In the genomic region with DNA sequence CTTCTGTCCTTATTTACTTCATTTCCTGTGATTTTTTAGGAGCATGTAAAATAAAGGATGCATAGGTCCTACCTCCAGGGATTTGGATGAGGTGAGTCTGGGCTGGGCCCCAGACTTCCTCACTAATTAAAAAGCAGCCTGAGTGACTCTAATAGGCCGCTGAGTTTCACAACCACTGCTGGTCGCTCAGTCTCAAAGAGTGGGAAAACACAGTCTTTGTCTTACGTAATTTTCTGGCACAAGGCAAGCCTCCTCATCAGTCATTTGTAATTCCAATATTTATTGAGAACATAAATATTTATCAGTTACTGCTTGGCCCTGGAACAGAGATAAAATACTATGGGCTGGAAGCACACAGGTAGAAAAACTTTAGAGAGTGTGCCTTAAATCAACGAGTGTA, we compare ENCODE assay signal across 22 cellular contexts.
DNase-seq lines count a peak whose midpoint lies in the region; ATAC-seq and TF ChIP-seq lines count a peak whose summit lies in the region.
"Had no signal": no experiment of that assay in that cellular context is flagged by ENCODE, and none has a peak within 500 bp of the region (broad histone marks: within the 10 kb centered on the region; RNA-seq: fewer than 3 reads in every experiment).

No MANE protein-coding gene starts in this region.

- H3K4me1 ChIP-seq in body of pancreas (peaks cover 28% of the 10 kb centered on the region), upper lobe of right lung (no peaks in the 10 kb centered on the region)
- H3K4me1 ChIP-seq: BE2C had no signal

- H3K4me3 Mint-ChIP-seq in activated CD4-positive, alpha-beta memory T cell treated with anti-CD3 and anti-CD28 coated beads for 36 hours: no peak overlapping the region
- H3K4me3 Mint-ChIP-seq: activated CD8-positive, alpha-beta T cell treated with anti-CD3 and anti-CD28 coated beads, Interleukin-2, amount 10 ng/mL, durations not matched to agents 7 days and 5 days; central memory CD8-positive, alpha-beta T cell; neural progenitor cell had no signal

- ATAC-seq in body of pancreas (peak; percentile 82), upper lobe of right lung (peak; percentile 53), GM18519 (IDR thresholded peaks at IDR 0.05; ENCODE audit: low FRiP score, unreplicated experiment) (no peak)
- ATAC-seq: activated CD8-positive, alpha-beta T cell treated with anti-CD3 and anti-CD28 coated beads, Interleukin-2, amount 10 ng/mL, durations not matched to agents 7 days and 5 days; left ventricle myocardium superior; psoas muscle had no signal

- H3K9me3 Mint-ChIP-seq in activated CD4-positive, alpha-beta memory T cell treated with anti-CD3 and anti-CD28 coated beads for 36 hours: peaks cover 3% of the 10 kb centered on the region
- H3K9me3 Mint-ChIP-seq: central memory CD8-positive, alpha-beta T cell had no signal

- no peaks in the 10 kb centered on the region for H3K4me1 Mint-ChIP-seq in activated CD4-positive, alpha-beta memory T cell treated with anti-CD3 and anti-CD28 coated beads for 36 hours (ENCODE audit: low read depth)
- H3K4me1 Mint-ChIP-seq: central memory CD8-positive, alpha-beta T cell had no signal

- DNase-seq in NOMO-1 (lab: John Stamatoyannopoulos, UW; ENCODE audit: unreplicated experiment in 2 of 2) (peak; percentile 19 to 41), NOMO-1 treated with dmso at 0.1 percent for 144 hours (lab: John Stamatoyannopoulos, UW; ENCODE audit: unreplicated experiment) (no peak), body of pancreas (peak; percentile 26 to 72 (median 58)), fibroblast of villous mesenchyme (ENCODE audit: low read depth) (peak; percentile 85), upper lobe of right lung (no peak), head of caudate nucleus (no peak)
- no peak for DNase-seq in activated CD4-positive, alpha-beta memory T cell treated with anti-CD3 and anti-CD28 coated beads for 36 hours
- DNase-seq: activated CD8-positive, alpha-beta T cell treated with anti-CD3 and anti-CD28 coated beads, Interleukin-2, amount 10 ng/mL, durations not matched to agents 7 days and 5 days; activated T-cell treated with anti-CD3 and anti-CD28 coated beads, Interleukin-2, amount 50 U/mL, for 1 hour; BE2C; glutamatergic neuron; left ventricle myocardium superior; NCI-H187; NCI-H2227 treated with DMSO at 0.1 percent for 48 hours; NCI-H774; psoas muscle; SK-N-SH; stimulated activated CD4-positive, alpha-beta T cell treated with anti-CD3 and anti-CD28 coated beads, Interleukin-4, amount 100 ng/mL, for 1 hour had no signal

- intact Hi-C loops in body of pancreas (cut with DNase I) (no loop called here), upper lobe of right lung (cut with DNase I) (no loop called here), head of caudate nucleus (cut with DNase I) (no loop called here)
- intact Hi-C loops in activated CD4-positive, alpha-beta memory T cell treated with anti-CD3 and anti-CD28 coated beads for 36 hours (cut with micrococcal nuclease): no loop called here

- H3K4me3 ChIP-seq in body of pancreas (no peak overlapping the region), fibroblast of villous mesenchyme (ENCODE audit: low read depth, low read length) (no peak overlapping the region), upper lobe of right lung (no peak overlapping the region)
- H3K4me3 ChIP-seq: neural progenitor cell, psoas muscle, smooth muscle cell had no signal

- whole genome bisulfite sequencing in body of pancreas, 2 donors: 6 to 13% methylated on average over 4 of the region's 4 CpGs

- H3K27me3 ChIP-seq in body of pancreas (no peaks in the 10 kb centered on the region), upper lobe of right lung (no peaks in the 10 kb centered on the region)
- H3K27me3 ChIP-seq: BE2C, neural progenitor cell had no signal

- peaks cover 2% of the 10 kb centered on the region for H3K36me3 Mint-ChIP-seq in activated CD4-positive, alpha-beta memory T cell treated with anti-CD3 and anti-CD28 coated beads for 36 hours
- H3K36me3 Mint-ChIP-seq: neural progenitor cell had no signal

- TF ChIP-seq CTCF in body of pancreas (IDR thresholded peaks at IDR 0.05) (no peak), fibroblast of villous mesenchyme (IDR thresholded peaks at IDR 0.05; ENCODE audit: insufficient read depth, low read depth, low read length) (no peak), upper lobe of right lung (IDR thresholded peaks at IDR 0.05) (no peak)

- CTCF ChIA-PET in activated CD4-positive, alpha-beta memory T cell treated with anti-CD3 and anti-CD28 coated beads for 36 hours (lab: Charles Lee): no interaction called here

- H3K27ac Mint-ChIP-seq in activated CD4-positive, alpha-beta memory T cell treated with anti-CD3 and anti-CD28 coated beads for 36 hours: no peak overlapping the region
- H3K27ac Mint-ChIP-seq: activated CD8-positive, alpha-beta T cell treated with anti-CD3 and anti-CD28 coated beads, Interleukin-2, amount 10 ng/mL, durations not matched to agents 7 days and 5 days; neural progenitor cell had no signal

- H3K27me3 Mint-ChIP-seq in activated CD4-positive, alpha-beta memory T cell treated with anti-CD3 and anti-CD28 coated beads for 36 hours: peaks cover 2% of the 10 kb centered on the region

- TF ChIP-seq POLR2A in body of pancreas (IDR thresholded peaks at IDR 0.05): no peak

- H3K9me3 ChIP-seq in body of pancreas (no peaks in the 10 kb centered on the region), upper lobe of right lung (no peaks in the 10 kb centered on the region)
- H3K9me3 ChIP-seq: BE2C, psoas muscle, SK-N-SH had no signal

- POLR2A ChIA-PET in activated CD4-positive, alpha-beta memory T cell treated with anti-CD3 and anti-CD28 coated beads for 36 hours (lab: Charles Lee): no interaction called here

- H3K27ac ChIP-seq in body of pancreas (peak overlapping the region; percentile 12 to 55 (median 32)), upper lobe of right lung (no peak overlapping the region)
- H3K27ac ChIP-seq: neural progenitor cell, psoas muscle had no signal

- H3K36me3 ChIP-seq in body of pancreas (replicated peaks in 1 of 2; ENCODE audit: insufficient read depth in 1 of 2, low read depth in 2 of 2) (no peaks in the 10 kb centered on the region), upper lobe of right lung (no peaks in the 10 kb centered on the region)
- H3K36me3 ChIP-seq: BE2C, neural progenitor cell had no signal

Comparison
In these comparisons a context has a peak if more than half of its experiments do, and no peak if none do; other contexts are left out.
1. DNase-seq: peak in NOMO-1 (2 of 2), body of pancreas (4 of 4) and fibroblast of villous mesenchyme (single experiment); none in NOMO-1 treated with dmso at 0.1 percent for 144 hours (single experiment), upper lobe of right lung (single experiment), activated CD4-positive, alpha-beta memory T cell treated with anti-CD3 and anti-CD28 coated beads for 36 hours (single experiment) and head of caudate nucleus (0 of 42).